Comparison of ENCODE assay signal across 25 cellular contexts in the genomic region with DNA sequence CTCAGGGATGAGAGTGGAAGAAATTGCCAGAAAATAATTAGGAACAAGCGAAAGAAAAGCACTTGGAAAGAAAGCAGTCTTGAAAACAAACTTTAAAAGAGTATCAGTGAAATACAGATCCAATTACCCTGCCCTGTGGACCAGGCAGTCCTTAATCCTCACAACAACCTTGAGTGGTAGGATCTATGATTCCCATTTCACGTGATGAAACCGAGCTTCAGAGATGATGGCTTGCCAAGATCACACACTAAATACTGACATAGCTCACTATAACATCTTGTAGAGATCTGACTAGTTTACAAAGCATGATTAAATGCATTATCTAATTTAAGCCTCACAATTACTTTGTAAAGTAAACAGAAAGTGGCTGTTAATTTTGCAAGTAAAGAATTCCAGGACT.
"Had no signal": no experiment of that assay in that cellular context is flagged by ENCODE, and none has a peak within 500 bp of the region (broad histone marks: within the 10 kb centered on the region; RNA-seq: fewer than 3 reads in every experiment).

No MANE protein-coding gene starts in this region.

- ATAC-seq: stimulated activated naive CD8-positive, alpha-beta T cell treated with anti-CD3 and anti-CD28 coated beads, Interleukin-15, Interleukin-2, amounts not matched to agents 100 U/mL and 50 U/mL, for 24 hours had no signal

- H3K27me3 ChIP-seq: cardiac muscle cell, suprapubic skin had no signal

- DNase-seq: activated CD4-positive, alpha-beta T cell treated with anti-CD3 and anti-CD28 coated beads, Interleukin-2, amount 50 U/mL, for 1 hour; activated CD4-positive, CD25-positive, alpha-beta regulatory T cell treated with anti-CD3 and anti-CD28 coated beads, Interleukin-2, amount 50 U/mL, for 72 hours; activated CD8-positive, alpha-beta memory T cell treated with anti-CD3 and anti-CD28 coated beads, Interleukin-2, amount 50 U/mL, for 4 hours; activated effector memory CD4-positive, alpha-beta T cell treated with Interleukin-2 at 50 U/mL for 16 hours; activated naive CD4-positive, alpha-beta T cell treated with anti-CD3 and anti-CD28 coated beads, Interleukin-2, amount 50 U/mL, for 16 hours; activated T-cell treated with anti-CD3 and anti-CD28 coated beads, Interleukin-2, amount 50 U/mL, for 48 hours; amniotic stem cell; dermis blood vessel endothelial cell; effector memory CD4-positive, alpha-beta T cell; foreskin melanocyte; midbrain; posterior cingulate gyrus; retina; stimulated activated CD4-positive, alpha-beta T cell treated with anti-CD3 and anti-CD28 coated beads, Interleukin-12 subunit alpha, Interleukin-12 subunit beta, amount 100 ng/mL, for 4 hours; stimulated activated CD4-positive, alpha-beta T cell treated with anti-CD3 and anti-CD28 coated beads, Interleukin-1b, Interleukin-23, amount 100 ng/mL, for 48 hours; stimulated activated CD8-positive, alpha-beta memory T cell treated with anti-CD3 and anti-CD28 coated beads, Interleukin-4, amount 100 ng/mL, for 48 hours; stimulated activated naive CD8-positive, alpha-beta T cell treated with anti-CD3 and anti-CD28 coated beads, Interleukin-15, Interleukin-2, amounts not matched to agents 100 U/mL and 50 U/mL, for 24 hours; T-helper 2 cell; trophoblast cell had no signal

- H3K36me3 ChIP-seq: cardiac muscle cell, suprapubic skin had no signal

- H3K4me3 ChIP-seq: cardiac muscle cell, lung, suprapubic skin had no signal

- H3K27ac ChIP-seq: cardiac muscle cell, suprapubic skin, VCaP had no signal

- H3K4me1 ChIP-seq: suprapubic skin had no signal

- FAIRE-seq: endothelial cell of umbilical vein, keratinocyte had no signal

- H3K9me3 ChIP-seq: suprapubic skin had no signal
